13 cellular contexts compared by ENCODE assay signal in the genomic region with DNA sequence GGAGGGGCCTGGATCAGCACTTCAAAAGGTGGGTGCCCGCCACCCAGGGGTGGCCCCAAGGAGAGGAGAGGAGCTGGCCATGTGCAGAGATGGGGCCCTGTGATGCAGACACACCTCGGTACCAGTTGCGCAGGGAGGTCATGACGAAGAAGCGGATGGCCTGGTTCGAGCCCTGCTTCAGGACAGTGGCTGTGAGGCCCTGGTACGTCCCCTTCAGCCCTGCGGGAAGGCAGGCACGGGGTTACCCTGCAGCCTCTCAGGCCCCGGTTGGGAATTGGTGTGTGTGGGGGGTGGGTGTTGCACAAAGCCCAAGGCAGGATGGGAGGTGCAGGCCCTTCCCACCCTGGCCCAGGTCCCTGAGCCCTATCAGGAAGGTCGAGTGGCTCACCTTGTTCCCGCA. TPM values are rescaled to one million over a fixed set of nuclear protein-coding genes. Genes with fewer than 3 reads are reported as not detected.
DNase-seq lines count a peak whose midpoint lies in the region; ATAC-seq, FAIRE-seq and TF ChIP-seq lines count a peak whose summit lies in the region.
"Had no signal": no experiment of that assay in that cellular context is flagged by ENCODE, and none has a peak within 500 bp of the region (broad histone marks: within the 10 kb centered on the region; RNA-seq: fewer than 3 reads in every experiment).

No MANE protein-coding gene starts in this region.

- peak overlapping the region; percentile 56 to 64 for H3K4me3 ChIP-seq in foreskin fibroblast (ENCODE audit: low read depth in 1 of 2, low read length in 2 of 2)
- H3K4me3 ChIP-seq in subcutaneous abdominal adipose tissue (ENCODE audit: low read depth in 1 of 5, low read length in 5 of 5), result no peak overlapping the region

- H3K4me1 ChIP-seq in subcutaneous abdominal adipose tissue (ENCODE audit: control insufficient read depth in 5 of 5, insufficient read depth in 5 of 5, low read length in 5 of 5), result peaks cover 22 to 76% (median 70%) of the 10 kb centered on the region in 5 donors

- DNase-seq in activated naive CD4-positive, alpha-beta T cell treated with Interleukin-2 at 50 U/mL for 16 hours, result no peak
- DNase-seq in activated B cell treated with CpG ODN at 0.5 μM for 24 hours (no peak), foreskin fibroblast (peak in 1 of 2 donors; percentile 20), RCC 7860 (ENCODE audit: low spot score) (no peak), DMS114 treated with DMSO at 0.1 percent for 48 hours (lab: John Stamatoyannopoulos, UW; ENCODE audit: unreplicated experiment) (no peak)
- DNase-seq: DMS153, hypothalamus, NCI-H1092 treated with DMSO at 0.1 percent for 48 hours, right cardiac atrium had no signal

- peak overlapping the region; percentile 66 for H3K4me3 Mint-ChIP-seq in activated naive CD4-positive, alpha-beta T cell treated with anti-CD3 and anti-CD28 coated beads, Interleukin-2, amount 50 U/mL, for 24 hours
- H3K4me3 Mint-ChIP-seq in activated B cell treated with CpG ODN at 0.5 μM for 24 hours, result peak overlapping the region; percentile 66

- no peaks in the 10 kb centered on the region for H3K27me3 Mint-ChIP-seq in activated naive CD4-positive, alpha-beta T cell treated with anti-CD3 and anti-CD28 coated beads, Interleukin-2, amount 50 U/mL, for 24 hours
- H3K27me3 Mint-ChIP-seq in activated B cell treated with CpG ODN at 0.5 μM for 24 hours, result no peaks in the 10 kb centered on the region

- H3K27ac ChIP-seq in subcutaneous abdominal adipose tissue (ENCODE audit: low read depth, low read length), result peak overlapping the region; percentile 37

- intact Hi-C loops in activated B cell treated with CpG ODN at 0.5 μM for 24 hours (cut with micrococcal nuclease), result loop anchor here (5.0 kb wide), 1 partner anchor 681 kb away; no protein-coding TSS in a partner anchor

- no peak for ATAC-seq in activated B cell treated with CpG ODN at 0.5 μM for 24 hours (ENCODE audit: low read depth)
- ATAC-seq in HG03439 (IDR thresholded peaks at IDR 0.05; ENCODE audit: unreplicated experiment), result no peak
- ATAC-seq: right cardiac atrium had no signal

- peaks cover 32% of the 10 kb centered on the region for H3K4me1 Mint-ChIP-seq in activated naive CD4-positive, alpha-beta T cell treated with anti-CD3 and anti-CD28 coated beads, Interleukin-2, amount 50 U/mL, for 24 hours
- H3K4me1 Mint-ChIP-seq in activated B cell treated with CpG ODN at 0.5 μM for 24 hours, result peaks cover 47% of the 10 kb centered on the region

- POLR2A ChIA-PET in activated B cell treated with CpG ODN at 0.5 μM for 24 hours (lab: Charles Lee), result no interaction called here

- TF ChIP-seq CTCF in activated B cell treated with CpG ODN at 0.5 μM for 24 hours (IDR thresholded peaks at IDR 0.05) (no peak), foreskin fibroblast (IDR thresholded peaks at IDR 0.05; ENCODE audit: low read depth, low read length) (no peak)

- H3K27ac Mint-ChIP-seq in activated naive CD4-positive, alpha-beta T cell treated with anti-CD3 and anti-CD28 coated beads, Interleukin-2, amount 50 U/mL, for 24 hours, result peak overlapping the region; percentile 15
- H3K27ac Mint-ChIP-seq in activated B cell treated with CpG ODN at 0.5 μM for 24 hours, result peak overlapping the region; percentile 46

- H3K9me3 ChIP-seq in subcutaneous abdominal adipose tissue (ENCODE audit: control insufficient read depth in 5 of 5, low read length in 5 of 5), result no peaks in the 10 kb centered on the region

- no peaks in the 10 kb centered on the region for H3K36me3 Mint-ChIP-seq in activated naive CD4-positive, alpha-beta T cell treated with anti-CD3 and anti-CD28 coated beads, Interleukin-2, amount 50 U/mL, for 24 hours
- peaks cover 4% of the 10 kb centered on the region for H3K36me3 Mint-ChIP-seq in activated B cell treated with CpG ODN at 0.5 μM for 24 hours (ENCODE audit: low read depth)

- peaks cover 0 to 14% (median 6%) of the 10 kb centered on the region in 5 donors for H3K36me3 ChIP-seq in subcutaneous abdominal adipose tissue (ENCODE audit: control insufficient read depth in 5 of 5, insufficient read depth in 5 of 5, low read length in 5 of 5)

- H3K9ac ChIP-seq in subcutaneous abdominal adipose tissue (ENCODE audit: low read length in 5 of 5), result peak overlapping the region in 1 of 5 donors; percentile 47

- CTCF ChIA-PET in activated B cell treated with CpG ODN at 0.5 μM for 24 hours (lab: Charles Lee), result no interaction called here

- no peaks in the 10 kb centered on the region for H3K27me3 ChIP-seq in subcutaneous abdominal adipose tissue (ENCODE audit: control insufficient read depth in 5 of 5, insufficient read depth in 4 of 5, low read length in 5 of 5)

- no peak for FAIRE-seq in RCC 7860 (lab: Jason Lieb, UNC)

- H3K9me3 Mint-ChIP-seq in activated naive CD4-positive, alpha-beta T cell treated with anti-CD3 and anti-CD28 coated beads, Interleukin-2, amount 50 U/mL, for 24 hours, result no peaks in the 10 kb centered on the region
- H3K9me3 Mint-ChIP-seq in activated B cell treated with CpG ODN at 0.5 μM for 24 hours, result no peaks in the 10 kb centered on the region

RNA-seq across cellular contexts. Expression of a gene that starts 1.8 kb away (rescaled TPM):
- total RNA-seq in activated B cell treated with CpG ODN at 0.5 μM for 24 hours, result 44.2 and 44.6 TPM in 2 replicates

RNA-seq across cellular contexts. Expression of a gene that starts 26.6 kb away (rescaled TPM):
- not detected in 2 replicates for total RNA-seq in activated B cell treated with CpG ODN at 0.5 μM for 24 hours
- total RNA-seq: right cardiac atrium had no signal

RNA-seq across cellular contexts. Expression of a gene that starts 32.3 kb away (rescaled TPM):
- total RNA-seq in activated B cell treated with CpG ODN at 0.5 μM for 24 hours, result 14.9 and 17.2 TPM in 2 replicates

RNA-seq across cellular contexts. Expression of a gene that starts 45.6 kb away (rescaled TPM):
- total RNA-seq in activated B cell treated with CpG ODN at 0.5 μM for 24 hours, result 0.13 TPM in 1 of 2 replicates, not detected in the other
- total RNA-seq: right cardiac atrium, temporal lobe had no signal

RNA-seq across cellular contexts. Expression of a gene that starts 54.5 kb away (rescaled TPM):
- 29.3 and 33.2 TPM in 2 replicates for total RNA-seq in activated B cell treated with CpG ODN at 0.5 μM for 24 hours

Comparison
In these comparisons a context has a peak if more than half of its experiments do, and no peak if none do; other contexts are left out.
1. H3K4me3 ChIP-seq: peak in foreskin fibroblast (2 of 2); none in subcutaneous abdominal adipose tissue (0 of 5).